In the genomic region with DNA sequence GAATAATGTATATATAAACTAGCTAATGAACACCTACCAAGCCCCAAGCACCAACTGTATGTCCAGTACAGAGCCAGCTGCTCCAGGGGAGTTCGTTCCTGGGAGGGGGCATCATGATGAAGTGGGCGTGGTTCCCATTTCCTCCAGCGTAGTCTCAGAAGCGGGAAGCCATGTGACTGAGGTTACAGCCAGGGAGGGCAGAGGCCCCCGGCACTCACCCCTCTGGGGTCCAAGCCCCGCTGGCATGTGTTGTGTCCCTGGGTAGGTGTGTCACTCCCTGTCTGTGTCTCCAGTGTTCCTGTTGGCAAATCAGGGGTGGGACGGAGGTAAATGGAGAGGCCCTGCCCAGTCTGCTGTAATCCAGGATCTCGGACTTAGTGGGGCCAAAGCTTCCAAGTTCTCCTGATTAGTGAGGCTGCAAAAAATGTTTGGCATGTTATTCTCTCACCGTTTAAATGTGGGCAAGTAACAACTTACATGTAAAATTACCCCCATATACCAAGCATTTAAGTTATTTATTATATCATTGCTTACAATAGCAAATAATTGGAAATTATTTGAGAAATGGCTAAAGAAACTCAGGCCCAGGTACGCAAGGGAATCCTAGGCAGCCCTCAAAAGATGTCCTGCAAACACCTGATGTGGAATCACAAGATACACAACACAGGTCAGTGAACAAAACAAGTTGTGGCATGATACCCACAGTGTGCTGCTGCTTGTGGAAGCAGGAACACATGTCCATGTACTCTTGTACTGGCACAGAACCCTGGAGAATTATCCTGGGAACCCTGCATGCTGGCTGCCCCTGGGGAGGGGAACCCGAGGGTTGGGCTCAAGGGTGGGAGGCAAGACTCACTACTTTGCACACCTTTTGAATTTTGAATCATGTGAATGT, we compare ENCODE assay signal across 13 cellular contexts. TPM values are rescaled to one million over a fixed set of nuclear protein-coding genes. Genes with fewer than 3 reads are reported as not detected.
DNase-seq lines count a peak whose midpoint lies in the region; ATAC-seq and TF ChIP-seq lines count a peak whose summit lies in the region.
"Had no signal": no experiment of that assay in that cellular context is flagged by ENCODE, and none has a peak within 500 bp of the region (broad histone marks: within the 10 kb centered on the region; RNA-seq: fewer than 3 reads in every experiment).

No MANE protein-coding gene starts in this region.

- TF ChIP-seq CTCF in RWPE2 (IDR thresholded peaks at IDR 0.05; ENCODE audit: poor library complexity, severe bottlenecking) (no peak), epithelial cell of proximal tubule (conservative IDR thresholded peaks at IDR 0.05; ENCODE audit: low read depth, low read length) (no peak)

- peak overlapping the region; percentile 93 for H3K27ac ChIP-seq in RWPE2 (ENCODE audit: poor library complexity, severe bottlenecking)
- peak overlapping the region in 14 of 21 experiments; percentile 3 to 72 (median 42) for H3K27ac ChIP-seq in skin epidermis
- H3K27ac ChIP-seq: ovary had no signal

- H3K4me3 ChIP-seq in RWPE2 (ENCODE audit: severe bottlenecking): no peak overlapping the region
- peak overlapping the region; percentile 10 for H3K4me3 ChIP-seq in epithelial cell of proximal tubule (ENCODE audit: low read depth, low read length)
- H3K4me3 ChIP-seq in skin epidermis: no peak overlapping the region
- H3K4me3 ChIP-seq: GM12878, ovary had no signal

- H3K4me1 ChIP-seq in RWPE2 (ENCODE audit: insufficient read depth, poor library complexity, severe bottlenecking): peaks cover 50% of the 10 kb centered on the region

- H3K9me3 Mint-ChIP-seq in activated T-cell treated with anti-CD3 and anti-CD28 coated beads, Interleukin-2, amount 50 U/mL, for 24 hours: no peaks in the 10 kb centered on the region

- H3K9me3 ChIP-seq in RWPE2 (ENCODE audit: severe bottlenecking) (no peaks in the 10 kb centered on the region), T-helper 17 cell (ENCODE audit: control insufficient read depth, low read length, poor library complexity, severe bottlenecking) (no peaks in the 10 kb centered on the region)
- H3K9me3 ChIP-seq: ovary had no signal

- H3K4me1 Mint-ChIP-seq in activated T-cell treated with anti-CD3 and anti-CD28 coated beads, Interleukin-2, amount 50 U/mL, for 24 hours (ENCODE audit: low read depth): peaks cover 69% of the 10 kb centered on the region
- H3K4me1 Mint-ChIP-seq in T-helper 17 cell: peaks cover 46% of the 10 kb centered on the region

- H3K36me3 Mint-ChIP-seq in activated T-cell treated with anti-CD3 and anti-CD28 coated beads, Interleukin-2, amount 50 U/mL, for 24 hours (ENCODE audit: low read depth): no peaks in the 10 kb centered on the region
- peaks cover 4% of the 10 kb centered on the region for H3K36me3 Mint-ChIP-seq in T-helper 17 cell (ENCODE audit: low read depth)

- no peaks in the 10 kb centered on the region for H3K36me3 ChIP-seq in RWPE2 (ENCODE audit: low read depth)
- H3K36me3 ChIP-seq: ovary had no signal

- H3K27me3 Mint-ChIP-seq in activated T-cell treated with anti-CD3 and anti-CD28 coated beads, Interleukin-2, amount 50 U/mL, for 24 hours: no peaks in the 10 kb centered on the region
- no peaks in the 10 kb centered on the region for H3K27me3 Mint-ChIP-seq in T-helper 17 cell

- peak overlapping the region; percentile 18 for H3K4me3 Mint-ChIP-seq in activated T-cell treated with anti-CD3 and anti-CD28 coated beads, Interleukin-2, amount 50 U/mL, for 24 hours
- H3K4me3 Mint-ChIP-seq in T-helper 17 cell: no peak overlapping the region

- DNase-seq in activated T-cell treated with anti-CD3 and anti-CD28 coated beads, Interleukin-2, amount 50 U/mL, for 24 hours: no peak
- DNase-seq in activated T-cell treated with anti-CD3 and anti-CD28 coated beads, Interleukin-2, amount 50 U/mL, for 1 hour: no peak
- DNase-seq in RWPE2 (ENCODE audit: low spot score) (no peak), epithelial cell of proximal tubule (ENCODE audit: low read depth) (no peak), islet precursor cell (no peak), T-helper 17 cell (no peak)
- DNase-seq in stimulated activated naive CD4-positive, alpha-beta T cell (lab: John Stamatoyannopoulos, UW): no peak
- DNase-seq: DMS79 treated with DMSO at 0.1 percent for 48 hours, Karpas-422, NCI-H187 treated with DMSO at 0.1 percent for 48 hours, ovary had no signal

- H3K27ac Mint-ChIP-seq in activated T-cell treated with anti-CD3 and anti-CD28 coated beads, Interleukin-2, amount 50 U/mL, for 24 hours: no peak overlapping the region
- no peak overlapping the region for H3K27ac Mint-ChIP-seq in T-helper 17 cell

- no peaks in the 10 kb centered on the region for H3K27me3 ChIP-seq in RWPE2 (ENCODE audit: insufficient read depth, poor library complexity, severe bottlenecking)
- H3K27me3 ChIP-seq: ovary had no signal

- ATAC-seq in RWPE2 (ENCODE audit: low read depth) (peak; percentile 2; the same call in 1 of the 3 replicates), T-helper 17 cell (no peak)

RNA-seq across cellular contexts. Expression of a gene that starts 22.2 kb away (rescaled TPM):
- total RNA-seq in epithelial cell of proximal tubule (10.9 and 18.3 TPM in 2 replicates), T-helper 17 cell (10 to 100 TPM; 14.1 to 35.1 TPM)
